Comparison of ENCODE assay signal across 17 cellular contexts in genomic region chr1:92038695-92039346, GRCh38. TPM values are rescaled to one million over a fixed set of nuclear protein-coding genes. Genes with fewer than 3 reads are reported as not detected.
DNase-seq lines count a peak whose midpoint lies in the region; ATAC-seq, FAIRE-seq and TF ChIP-seq lines count a peak whose summit lies in the region.
"Had no signal": no experiment of that assay in that cellular context is flagged by ENCODE, and none has a peak within 500 bp of the region (broad histone marks: within the 10 kb centered on the region; RNA-seq: fewer than 3 reads in every experiment).

No MANE protein-coding gene starts in this region.

- peaks cover 4% of the 10 kb centered on the region for H3K4me1 ChIP-seq in hepatocyte (ENCODE audit: insufficient read depth)
- no peaks in the 10 kb centered on the region for H3K4me1 ChIP-seq in right lobe of liver
- H3K4me1 ChIP-seq: A549, BE2C had no signal

- H3K79me2 ChIP-seq in hepatocyte, result no peaks in the 10 kb centered on the region

- intact Hi-C loops in right lobe of liver (cut with DNase I), result no loop called here

- H3K4me3 ChIP-seq in hepatocyte (no peak overlapping the region), right lobe of liver (no peak overlapping the region)
- H3K4me3 ChIP-seq: A549 had no signal

- H2AFZ ChIP-seq in hepatocyte, result no peak overlapping the region

- ATAC-seq in right lobe of liver (peak; percentile 66 to 96 (median 86)), HG02678 (IDR thresholded peaks at IDR 0.05; ENCODE audit: unreplicated experiment) (no peak)
- ATAC-seq: A549, HCT116 had no signal

- no peaks in the 10 kb centered on the region for H3K27me3 ChIP-seq in hepatocyte
- no peaks in the 10 kb centered on the region for H3K27me3 ChIP-seq in right lobe of liver

- H3K4me2 ChIP-seq in hepatocyte, result no peak overlapping the region
- H3K4me2 ChIP-seq: A549 had no signal

- 86% methylated on average over 2 of the region's 2 CpGs for WGBS in hepatocyte (ENCODE audit: low lambda C conversion rate, missing lambda C conversion rate)
- 84% methylated on average over 2 of the region's 2 CpGs for WGBS in right lobe of liver (ENCODE audit: insufficient coverage, low coverage, low lambda C conversion rate, missing lambda C conversion rate)

- DNase-seq in NCI-H69 (lab: John Stamatoyannopoulos, UW), result peak; percentile 3
- DNase-seq in hepatocyte (ENCODE audit: low spot score), result peak; percentile 48
- DNase-seq in right lobe of liver, result peak in 1 of 3 donors; percentile 25
- DNase-seq in GOT3 (lab: John Stamatoyannopoulos, UW), result no peak
- DNase-seq in activated naive CD4-positive, alpha-beta T cell treated with anti-CD3 and anti-CD28 coated beads, Interleukin-2, amount 50 U/mL, for 16 hours, result no peak
- no peak for DNase-seq in GM12892 (ENCODE audit: insufficient read length)
- DNase-seq: BE2C; CD4-positive, alpha-beta memory T cell; DMS153; DMS79 treated with DMSO at 0.1 percent for 48 hours; EL had no signal

- no peak for TF ChIP-seq CTCF in hepatocyte (IDR thresholded peaks at IDR 0.05; ENCODE audit: poor library complexity)
- no peak for TF ChIP-seq CTCF in right lobe of liver (IDR thresholded peaks at IDR 0.05)

- no peaks in the 10 kb centered on the region for H3K9me2 ChIP-seq in hepatocyte (replicated peaks; ENCODE audit: insufficient read depth)

- no peak for TF ChIP-seq POLR2A in right lobe of liver (IDR thresholded peaks at IDR 0.05)
- no peak for TF ChIP-seq POLR2A in GM12892 (IDR thresholded peaks at IDR 0.05; ENCODE audit: low read depth, low read length)

- FAIRE-seq in GM12892 (lab: Jason Lieb, UNC), result no peak
- FAIRE-seq: A549, D721Med, H54 had no signal

- H3K9me3 ChIP-seq in hepatocyte (ENCODE audit: low read depth) (no peaks in the 10 kb centered on the region), right lobe of liver (no peaks in the 10 kb centered on the region)
- H3K9me3 ChIP-seq: A549, BE2C had no signal

- H3K36me3 ChIP-seq in hepatocyte (replicated peaks; ENCODE audit: insufficient read depth, low read depth), result no peaks in the 10 kb centered on the region
- H3K36me3 ChIP-seq in right lobe of liver, result no peaks in the 10 kb centered on the region
- H3K36me3 ChIP-seq: BE2C had no signal

- H3K27ac ChIP-seq in hepatocyte (peak overlapping the region; percentile 18), right lobe of liver (no peak overlapping the region)
- H3K27ac ChIP-seq: A549, C4-2B had no signal

- no peaks in the 10 kb centered on the region for H4K20me1 ChIP-seq in hepatocyte (ENCODE audit: insufficient read depth, poor library complexity, severe bottlenecking)

RNA-seq across cellular contexts. Expression of gene EPHX4, which starts 9.0 kb away (rescaled TPM):
- total RNA-seq in hepatocyte (3.4 and 4.5 TPM in 2 replicates), right lobe of liver (not detected)
- polyA plus RNA-seq in hepatocyte, result 2.9 and 5.2 TPM in 2 replicates
- polyA plus RNA-seq in GM12892 (2012; ENCODE audit: missing spikeins), result not detected

RNA-seq across cellular contexts. Expression of gene SETSIP, which starts 36.4 kb away (rescaled TPM):
- total RNA-seq in hepatocyte (not detected in 2 replicates), right lobe of liver (not detected)
- not detected in 2 replicates for polyA plus RNA-seq in hepatocyte
- polyA plus RNA-seq in GM12892 (2012; ENCODE audit: missing spikeins), result 0.38 TPM
- total RNA-seq: CD4-positive, alpha-beta memory T cell had no signal
- polyA plus RNA-seq: CD4-positive, alpha-beta memory T cell had no signal

RNA-seq across cellular contexts. Expression of gene BTBD8, which starts 41.3 kb away (rescaled TPM):
- 6.0 and 6.1 TPM in 2 replicates for total RNA-seq in hepatocyte
- polyA plus RNA-seq in hepatocyte, result 2.4 TPM in 2 replicates
- 1 to 10 TPM; 1.8 to 3.0 (median 2.1) TPM for total RNA-seq in right lobe of liver
- 0.45 TPM for polyA plus RNA-seq in GM12892 (2012; ENCODE audit: missing spikeins)

Comparison
In these comparisons a context has a peak if more than half of its experiments do, and no peak if none do; other contexts are left out.
1. DNase-seq: peak in NCI-H69 (single experiment) and hepatocyte (single experiment); none in GOT3 (single experiment), activated naive CD4-positive, alpha-beta T cell treated with anti-CD3 and anti-CD28 coated beads, Interleukin-2, amount 50 U/mL, for 16 hours (single experiment) and GM12892 (single experiment).